Comparison of ENCODE assay signal across 28 cellular contexts in the genomic region with DNA sequence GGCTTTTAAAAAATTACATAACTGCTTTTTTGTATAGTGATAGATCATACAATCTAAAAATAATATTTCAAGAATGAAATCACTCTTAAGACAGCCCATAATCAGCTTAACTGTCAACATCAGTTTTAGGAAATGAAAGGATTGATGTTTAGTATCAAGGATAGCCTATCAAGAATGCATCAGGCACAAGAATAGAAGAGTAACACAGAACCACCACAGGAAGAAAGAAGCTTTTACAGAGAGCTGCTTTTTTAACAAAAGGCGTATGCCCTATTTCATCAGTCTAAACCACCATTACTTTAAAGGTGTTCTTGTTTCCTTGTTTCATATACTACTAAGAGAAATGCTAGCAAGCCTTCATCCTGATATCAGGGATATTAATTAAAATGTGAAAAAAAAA.
"Had no signal": no experiment of that assay in that cellular context is flagged by ENCODE, and none has a peak within 500 bp of the region (broad histone marks: within the 10 kb centered on the region; RNA-seq: fewer than 3 reads in every experiment).

No MANE protein-coding gene starts in this region.

- DNase-seq: activated CD4-positive, alpha-beta T cell treated with anti-CD3 and anti-CD28 coated beads, Interleukin-2, amount 50 U/mL, for 1 hour; activated CD8-positive, alpha-beta T cell treated with anti-CD3 and anti-CD28 coated beads for 36 hours; activated T-cell treated with anti-CD3 and anti-CD28 coated beads, Interleukin-2, amount 50 U/mL, for 4 hours; adrenal gland; brain microvascular endothelial cell; left cardiac atrium; mammary epithelial cell; naive B cell; nephron progenitor cell; pancreas; retina; sigmoid colon; small intestine; stimulated activated CD4-positive, alpha-beta T cell treated with anti-CD3 and anti-CD28 coated beads, Interleukin-4, amount 100 ng/mL, for 24 hours; substantia nigra; T-helper 9 cell; upper lobe of left lung; WERI-Rb-1 had no signal

- H3K27ac ChIP-seq: adrenal gland, ascending aorta, brain microvascular endothelial cell, gastroesophageal sphincter, hepatocyte, prostate gland, sigmoid colon, upper lobe of left lung, WERI-Rb-1 had no signal

- ATAC-seq: activated CD8-positive, alpha-beta T cell treated with anti-CD3 and anti-CD28 coated beads for 36 hours; activated naive CD4-positive, alpha-beta T cell treated with anti-CD3 and anti-CD28 coated beads, Interleukin-2, amount 50 U/mL, for 72 hours; activated T-cell treated with anti-CD3 and anti-CD28 coated beads, Interleukin-2, amount 50 U/mL, for 4 hours; activated T-helper 17 cell treated with anti-CD3 and anti-CD28 coated beads, Interleukin-2, amount 50 U/mL, for 72 hours; gastroesophageal sphincter; stimulated activated effector memory CD8-positive, alpha-beta T cell treated with anti-CD3 and anti-CD28 coated beads, Interleukin-12 subunit alpha, Interleukin-12 subunit beta, amount 100 ng/mL, for 72 hours had no signal

- H3K4me3 ChIP-seq: adrenal gland, ascending aorta, gastroesophageal sphincter, hepatocyte, pancreas, prostate gland, sigmoid colon, upper lobe of left lung had no signal

- H3K9me3 ChIP-seq: adrenal gland, ascending aorta, gastroesophageal sphincter, pancreas, prostate gland, sigmoid colon, upper lobe of left lung had no signal

- H3K4me2 ChIP-seq: hepatocyte had no signal

- FAIRE-seq: endothelial cell of umbilical vein, keratinocyte, pancreas, small intestine, TTC549 had no signal

- H3K4me1 ChIP-seq: ascending aorta, prostate gland had no signal
